1 cellular context compared by ENCODE assay signal in the genomic region with DNA sequence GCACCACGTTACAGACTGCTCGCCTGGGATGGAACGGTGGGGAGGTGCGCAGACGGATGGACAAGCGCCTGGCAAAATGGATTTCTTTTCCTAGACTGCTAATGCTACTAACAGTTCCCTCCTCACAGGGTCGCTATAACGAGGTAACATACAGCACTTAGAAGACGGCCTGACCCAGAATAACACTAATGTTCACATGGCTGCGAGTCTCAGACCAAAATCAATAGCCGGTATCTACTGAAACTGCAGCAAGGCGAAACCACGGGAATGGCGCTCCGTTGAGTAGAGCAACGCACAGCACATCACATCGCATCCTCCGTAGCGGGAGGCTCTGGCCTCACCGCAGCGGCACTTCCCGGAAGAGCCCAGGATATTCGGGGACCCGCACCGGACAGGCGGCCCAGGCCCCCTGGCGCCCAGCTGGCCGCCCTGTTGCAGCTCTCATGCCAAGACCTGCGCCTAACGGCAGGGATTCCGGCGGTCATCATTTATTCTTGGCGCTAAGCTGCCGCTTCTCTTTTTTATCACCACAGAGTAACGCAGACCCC.
TF ChIP-seq lines count a peak whose summit lies in the region.

No MANE protein-coding gene starts in this region.

TF ChIP-seq in HepG2, 621 proteins besides CTCF, POLR2A, EP300 and RAD21 (continued from another document and continues in another):
- no peak for TF ChIP-seq ZBTB40 (IDR thresholded peaks at IDR 0.05)
- no peak for TF ChIP-seq ZBTB40 (CRISPR knock-in tag; IDR thresholded peaks at IDR 0.05)
- no peak for TF ChIP-seq ARNT2 (CRISPR knock-in tag; IDR thresholded peaks at IDR 0.05; ENCODE audit: low read depth)
- TF ChIP-seq ZNF597 (CRISPR knock-in tag; IDR thresholded peaks at IDR 0.05), result no peak
- no peak for TF ChIP-seq DMAP1 (CRISPR knock-in tag; IDR thresholded peaks at IDR 0.05)
- TF ChIP-seq U2AF2 (IDR thresholded peaks at IDR 0.05; ENCODE audit: low read depth, low read length), result no peak
- no peak for TF ChIP-seq ZNF687 (CRISPR knock-in tag; IDR thresholded peaks at IDR 0.05)
- TF ChIP-seq MXD1 (CRISPR knock-in tag; IDR thresholded peaks at IDR 0.05), result no peak
- no peak for TF ChIP-seq SRSF9 (IDR thresholded peaks at IDR 0.05; ENCODE audit: borderline replicate concordance, insufficient read depth, low read depth, low read length, poor library complexity, severe bottlenecking)
- TF ChIP-seq, protein P1, sequence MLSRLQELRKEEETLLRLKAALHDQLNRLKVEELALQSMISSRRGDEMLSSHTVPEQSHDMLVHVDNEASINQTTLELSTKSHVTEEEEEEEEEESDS (CRISPR knock-in tag; IDR thresholded peaks at IDR 0.05; ENCODE audit: borderline replicate concordance), result no peak
- no peak for TF ChIP-seq CREM (IDR thresholded peaks at IDR 0.05)
- no peak for TF ChIP-seq CREM (CRISPR knock-in tag; IDR thresholded peaks at IDR 0.05)
- TF ChIP-seq ZNF577 (CRISPR knock-in tag; IDR thresholded peaks at IDR 0.05; ENCODE audit: borderline replicate concordance, low read depth), result no peak
- TF ChIP-seq ZNF713 (CRISPR knock-in tag; IDR thresholded peaks at IDR 0.05), result no peak
- TF ChIP-seq, protein P2, sequence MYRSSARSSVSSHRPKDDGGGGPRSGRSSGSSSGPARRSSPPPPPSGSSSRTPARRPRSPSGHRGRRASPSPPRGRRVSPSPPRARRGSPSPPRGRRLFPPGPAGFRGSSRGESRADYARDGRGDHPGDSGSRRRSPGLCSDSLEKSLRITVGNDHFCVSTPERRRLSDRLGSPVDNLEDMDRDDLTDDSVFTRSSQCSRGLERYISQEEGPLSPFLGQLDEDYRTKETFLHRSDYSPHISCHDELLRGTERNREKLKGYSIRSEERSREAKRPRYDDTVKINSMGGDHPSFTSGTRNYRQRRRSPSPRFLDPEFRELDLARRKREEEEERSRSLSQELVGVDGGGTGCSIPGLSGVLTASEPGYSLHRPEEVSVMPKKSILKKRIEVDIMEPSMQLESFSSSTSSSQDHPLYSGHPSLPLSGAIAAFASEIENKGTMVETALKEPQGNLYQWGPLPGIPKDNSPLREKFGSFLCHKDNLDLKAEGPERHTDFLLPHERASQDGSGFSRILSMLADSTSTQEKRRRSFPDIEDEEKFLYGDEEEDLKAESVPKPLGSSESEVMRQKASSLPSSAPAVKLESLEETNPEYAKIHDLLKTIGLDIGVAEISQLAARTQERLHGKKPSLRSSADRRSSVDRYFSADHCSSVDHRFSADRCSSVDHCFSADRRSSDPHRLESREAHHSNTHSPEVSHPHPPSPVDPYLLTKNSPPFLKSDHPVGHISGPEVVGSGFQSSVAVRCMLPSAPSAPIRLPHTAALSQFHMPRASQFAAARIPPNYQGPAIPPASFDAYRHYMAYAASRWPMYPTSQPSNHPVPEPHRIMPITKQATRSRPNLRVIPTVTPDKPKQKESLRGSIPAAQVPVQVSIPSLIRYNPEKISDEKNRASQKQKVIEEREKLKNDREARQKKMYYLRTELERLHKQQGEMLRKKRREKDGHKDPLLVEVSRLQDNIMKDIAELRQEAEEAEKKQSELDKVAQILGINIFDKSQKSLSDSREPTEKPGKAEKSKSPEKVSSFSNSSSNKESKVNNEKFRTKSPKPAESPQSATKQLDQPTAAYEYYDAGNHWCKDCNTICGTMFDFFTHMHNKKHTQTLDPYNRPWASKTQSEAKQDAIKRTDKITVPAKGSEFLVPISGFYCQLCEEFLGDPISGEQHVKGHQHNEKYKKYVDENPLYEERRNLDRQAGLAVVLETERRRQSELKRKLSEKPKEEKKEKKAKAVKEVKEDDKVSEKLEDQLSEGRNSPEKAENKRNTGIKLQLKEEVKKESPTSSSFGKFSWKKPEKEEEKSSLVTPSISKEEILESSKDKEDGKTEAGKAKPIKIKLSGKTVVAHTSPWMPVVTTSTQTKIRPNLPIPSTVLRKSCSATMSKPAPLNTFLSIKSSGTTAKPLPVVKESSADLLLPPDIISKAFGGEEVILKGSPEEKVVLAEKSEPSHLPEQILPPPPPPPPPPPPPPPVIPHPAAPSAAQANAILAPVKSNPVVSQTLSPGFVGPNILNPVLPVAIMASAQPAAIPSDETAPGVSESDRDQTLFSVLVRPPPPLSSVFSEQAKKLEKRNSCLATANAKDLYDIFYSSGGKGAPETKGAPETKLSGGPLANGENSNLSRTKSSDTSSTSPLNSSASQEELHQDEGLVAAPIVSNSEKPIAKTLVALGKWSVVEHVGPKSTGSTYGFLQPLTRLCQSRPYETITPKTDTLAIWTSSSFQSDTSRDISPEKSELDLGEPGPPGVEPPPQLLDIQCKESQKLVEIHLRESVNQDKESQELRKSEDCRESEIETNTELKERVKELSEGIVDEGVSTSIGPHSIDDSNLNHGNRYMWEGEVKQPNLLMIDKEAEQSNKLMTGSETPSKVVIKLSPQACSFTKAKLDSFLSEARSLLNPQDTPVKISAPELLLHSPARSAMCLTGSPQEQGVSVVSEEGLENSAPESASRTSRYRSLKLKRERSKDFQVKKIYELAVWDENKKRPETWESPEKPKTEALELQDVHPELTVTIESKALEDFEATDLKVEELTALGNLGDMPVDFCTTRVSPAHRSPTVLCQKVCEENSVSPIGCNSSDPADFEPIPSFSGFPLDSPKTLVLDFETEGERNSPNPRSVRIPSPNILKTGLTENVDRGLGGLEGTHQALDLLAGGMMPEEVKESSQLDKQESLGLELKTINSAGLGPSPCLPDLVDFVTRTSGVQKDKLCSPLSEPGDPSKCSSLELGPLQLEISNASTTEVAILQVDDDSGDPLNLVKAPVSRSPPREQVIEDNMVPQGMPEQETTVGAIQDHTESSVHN (CRISPR knock-in tag; IDR thresholded peaks at IDR 0.05), result no peak
- no peak for TF ChIP-seq ZNF430 (CRISPR knock-in tag; IDR thresholded peaks at IDR 0.05)
- no peak for TF ChIP-seq ZFAT (CRISPR knock-in tag; conservative IDR thresholded peaks at IDR 0.05)
- no peak for TF ChIP-seq HDAC6 (IDR thresholded peaks at IDR 0.05; ENCODE audit: low read depth, low read length)
- no peak for TF ChIP-seq ZNF841 (CRISPR knock-in tag; IDR thresholded peaks at IDR 0.05; ENCODE audit: borderline replicate concordance)
- no peak for TF ChIP-seq SCMH1 (CRISPR knock-in tag; IDR thresholded peaks at IDR 0.05; ENCODE audit: borderline replicate concordance)
- no peak for TF ChIP-seq ZKSCAN8 (CRISPR knock-in tag; IDR thresholded peaks at IDR 0.05; ENCODE audit: borderline replicate concordance)
